36 cellular contexts compared by ENCODE assay signal in genomic region chr17:27266228-27266627, GRCh38.
"Had no signal": no experiment of that assay in that cellular context is flagged by ENCODE, and none has a peak within 500 bp of the region (broad histone marks: within the 10 kb centered on the region; RNA-seq: fewer than 3 reads in every experiment).

No MANE protein-coding gene starts in this region.

- H3K4me3 ChIP-seq: adrenal gland, body of pancreas, breast epithelium had no signal

- H3K36me3 ChIP-seq: adrenal gland, brain microvascular endothelial cell, breast epithelium, WERI-Rb-1 had no signal

- ATAC-seq: activated CD4-positive, alpha-beta T cell treated with anti-CD3 and anti-CD28 coated beads for 36 hours; activated CD4-positive, CD25-positive, alpha-beta regulatory T cell treated with anti-CD3 and anti-CD28 coated beads, Interleukin-2, amount 50 U/mL, for 24 hours; activated CD8-positive, alpha-beta memory T cell treated with anti-CD3 and anti-CD28 coated beads, Interleukin-2, amount 10 ng/mL, durations not matched to agents 7 days and 5 days; activated CD8-positive, alpha-beta T cell treated with anti-CD3 and anti-CD28 coated beads, Interleukin-2, amount 10 ng/mL, durations not matched to agents 7 days and 5 days; WTC11 had no signal

- H3K9me3 Mint-ChIP-seq: activated CD4-positive, alpha-beta memory T cell treated with anti-CD3 and anti-CD28 coated beads, Interleukin-2, amount 10 ng/mL, durations not matched to agents 7 days and 5 days; activated CD4-positive, alpha-beta T cell treated with anti-CD3 and anti-CD28 coated beads, Interleukin-2, amount 10 ng/mL, durations not matched to agents 7 days and 5 days; activated naive CD4-positive, alpha-beta T cell treated with anti-CD3 and anti-CD28 coated beads, Interleukin-2, amount 10 ng/mL, durations not matched to agents 7 days and 5 days; activated naive CD4-positive, alpha-beta T cell treated with anti-CD3 and anti-CD28 coated beads, Interleukin-2, amount 50 U/mL, for 24 hours; activated T-cell treated with anti-CD3 and anti-CD28 coated beads, Interleukin-2, amount 50 U/mL, for 24 hours; activated T-helper 2 cell treated with anti-CD3 and anti-CD28 coated beads, Interferon-gamma antibody, Interleukin-2, Interleukin-4, amounts not matched to agents 10 μg/mL and 5 μg/mL and 100 μg/mL, durations not matched to agents 14 hours and 24 hours and 36 hours; T-helper 1 cell treated with Interleukin-12 subunit alpha and Interleukin-12 subunit beta and Interleukin-4 antibody, amounts not matched to agents 30 μg/mL and 1 μg/mL, for 36 hours; T-helper 2 cell treated with Interferon-gamma antibody and Interleukin-4, amounts not matched to agents 5 μg/mL and 100 μg/mL, for 36 hours; WTC11 had no signal

- H3K4me1 ChIP-seq: adrenal gland, body of pancreas, breast epithelium had no signal

- H3K36me3 Mint-ChIP-seq: activated CD8-positive, alpha-beta memory T cell treated with anti-CD3 and anti-CD28 coated beads, Interleukin-2, amount 10 ng/mL, durations not matched to agents 7 days and 5 days; activated naive CD4-positive, alpha-beta T cell treated with anti-CD3 and anti-CD28 coated beads, Interleukin-2, amount 10 ng/mL, durations not matched to agents 7 days and 5 days; activated naive CD4-positive, alpha-beta T cell treated with anti-CD3 and anti-CD28 coated beads, Interleukin-2, amount 50 U/mL, for 24 hours; activated naive CD8-positive, alpha-beta T cell; WTC11 had no signal

- H3K27me3 ChIP-seq: body of pancreas, brain microvascular endothelial cell, breast epithelium had no signal

- H3K27ac Mint-ChIP-seq: activated CD4-positive, alpha-beta memory T cell treated with anti-CD3 and anti-CD28 coated beads, Interleukin-2, amount 10 ng/mL, durations not matched to agents 7 days and 5 days; activated CD4-positive, alpha-beta T cell treated with anti-CD3 and anti-CD28 coated beads for 36 hours; activated CD4-positive, alpha-beta T cell treated with anti-CD3 and anti-CD28 coated beads, Interleukin-2, amount 10 ng/mL, durations not matched to agents 7 days and 5 days; activated CD8-positive, alpha-beta memory T cell treated with anti-CD3 and anti-CD28 coated beads, Interleukin-2, amount 10 ng/mL, durations not matched to agents 7 days and 5 days; activated CD8-positive, alpha-beta T cell treated with anti-CD3 and anti-CD28 coated beads, Interleukin-2, amount 10 ng/mL, durations not matched to agents 7 days and 5 days; activated naive CD4-positive, alpha-beta T cell treated with anti-CD3 and anti-CD28 coated beads, Interleukin-2, amount 10 ng/mL, durations not matched to agents 7 days and 5 days; activated naive CD4-positive, alpha-beta T cell treated with anti-CD3 and anti-CD28 coated beads, Interleukin-2, amount 50 U/mL, for 24 hours; activated naive CD8-positive, alpha-beta T cell; activated T-cell treated with anti-CD3 and anti-CD28 coated beads, Interleukin-2, amount 50 U/mL, for 24 hours; activated T-helper 2 cell treated with anti-CD3 and anti-CD28 coated beads, Interferon-gamma antibody, Interleukin-2, Interleukin-4, amounts not matched to agents 10 μg/mL and 5 μg/mL and 100 μg/mL, durations not matched to agents 14 hours and 24 hours and 36 hours; T-helper 1 cell treated with Interleukin-12 subunit alpha and Interleukin-12 subunit beta and Interleukin-4 antibody, amounts not matched to agents 30 μg/mL and 1 μg/mL, for 36 hours; T-helper 2 cell treated with Interferon-gamma antibody and Interleukin-4, amounts not matched to agents 5 μg/mL and 100 μg/mL, for 36 hours; WTC11 had no signal

- H3K9me3 ChIP-seq: adrenal gland, body of pancreas, breast epithelium had no signal

- H3K4me3 Mint-ChIP-seq: activated CD4-positive, alpha-beta memory T cell treated with anti-CD3 and anti-CD28 coated beads, Interleukin-2, amount 10 ng/mL, durations not matched to agents 7 days and 5 days; activated CD4-positive, alpha-beta T cell treated with anti-CD3 and anti-CD28 coated beads for 36 hours; activated CD4-positive, alpha-beta T cell treated with anti-CD3 and anti-CD28 coated beads, Interleukin-2, amount 10 ng/mL, durations not matched to agents 7 days and 5 days; activated CD8-positive, alpha-beta memory T cell treated with anti-CD3 and anti-CD28 coated beads, Interleukin-2, amount 10 ng/mL, durations not matched to agents 7 days and 5 days; activated CD8-positive, alpha-beta T cell treated with anti-CD3 and anti-CD28 coated beads, Interleukin-2, amount 10 ng/mL, durations not matched to agents 7 days and 5 days; activated naive CD4-positive, alpha-beta T cell treated with anti-CD3 and anti-CD28 coated beads, Interleukin-2, amount 10 ng/mL, durations not matched to agents 7 days and 5 days; activated naive CD4-positive, alpha-beta T cell treated with anti-CD3 and anti-CD28 coated beads, Interleukin-2, amount 50 U/mL, for 24 hours; activated naive CD8-positive, alpha-beta T cell; activated T-cell treated with anti-CD3 and anti-CD28 coated beads, Interleukin-2, amount 50 U/mL, for 24 hours; T-helper 1 cell treated with Interleukin-12 subunit alpha and Interleukin-12 subunit beta and Interleukin-4 antibody, amounts not matched to agents 30 μg/mL and 1 μg/mL, for 36 hours; T-helper 2 cell treated with Interferon-gamma antibody and Interleukin-4, amounts not matched to agents 5 μg/mL and 100 μg/mL, for 36 hours; WTC11 had no signal

- H3K4me1 Mint-ChIP-seq: activated CD4-positive, alpha-beta memory T cell treated with anti-CD3 and anti-CD28 coated beads, Interleukin-2, amount 10 ng/mL, durations not matched to agents 7 days and 5 days; activated CD4-positive, alpha-beta T cell treated with anti-CD3 and anti-CD28 coated beads for 36 hours; activated CD4-positive, alpha-beta T cell treated with anti-CD3 and anti-CD28 coated beads, Interleukin-2, amount 10 ng/mL, durations not matched to agents 7 days and 5 days; activated CD8-positive, alpha-beta memory T cell treated with anti-CD3 and anti-CD28 coated beads, Interleukin-2, amount 10 ng/mL, durations not matched to agents 7 days and 5 days; activated naive CD4-positive, alpha-beta T cell treated with anti-CD3 and anti-CD28 coated beads, Interleukin-2, amount 10 ng/mL, durations not matched to agents 7 days and 5 days; activated naive CD4-positive, alpha-beta T cell treated with anti-CD3 and anti-CD28 coated beads, Interleukin-2, amount 50 U/mL, for 24 hours had no signal

- DNase-seq: activated CD4-positive, alpha-beta memory T cell treated with anti-CD3 and anti-CD28 coated beads, Interleukin-2, amount 10 ng/mL, durations not matched to agents 7 days and 5 days; activated CD4-positive, alpha-beta T cell treated with anti-CD3 and anti-CD28 coated beads for 1 hour; activated CD4-positive, alpha-beta T cell treated with anti-CD3 and anti-CD28 coated beads for 36 hours; activated CD4-positive, alpha-beta T cell treated with anti-CD3 and anti-CD28 coated beads for 48 hours; activated CD4-positive, alpha-beta T cell treated with anti-CD3 and anti-CD28 coated beads, Interleukin-2, amount 10 ng/mL, durations not matched to agents 7 days and 5 days; activated CD4-positive, alpha-beta T cell treated with anti-CD3 and anti-CD28 coated beads, Interleukin-2, amount 50 U/mL, for 48 hours; activated CD4-positive, CD25-positive, alpha-beta regulatory T cell; activated CD8-positive, alpha-beta memory T cell treated with anti-CD3 and anti-CD28 coated beads for 24 hours; activated CD8-positive, alpha-beta memory T cell treated with anti-CD3 and anti-CD28 coated beads, Interleukin-2, amount 10 ng/mL, durations not matched to agents 7 days and 5 days; activated CD8-positive, alpha-beta memory T cell treated with anti-CD3 and anti-CD28 coated beads, Interleukin-2, amount 50 U/mL, for 48 hours; activated CD8-positive, alpha-beta T cell treated with anti-CD3 and anti-CD28 coated beads, Interleukin-2, amount 10 ng/mL, durations not matched to agents 7 days and 5 days; activated effector memory CD4-positive, alpha-beta T cell treated with Interleukin-2 at 50 U/mL for 16 hours; activated gamma-delta T cell; activated naive CD4-positive, alpha-beta T cell treated with anti-CD3 and anti-CD28 coated beads, Interleukin-2, amount 10 ng/mL, durations not matched to agents 7 days and 5 days; activated naive CD4-positive, alpha-beta T cell treated with Interleukin-2 at 50 U/mL for 16 hours; activated T-cell treated with anti-CD3 and anti-CD28 coated beads, Interleukin-2, amount 50 U/mL, for 24 hours; activated T-cell treated with anti-CD3 and anti-CD28 coated beads, Interleukin-2, amount 50 U/mL, for 48 hours; adrenal gland; amniotic stem cell; aorta; body of pancreas; brain microvascular endothelial cell; caudate nucleus; SW 1271; T-helper 1 cell; T-helper 2 cell; T-helper 9 cell; WERI-Rb-1 had no signal

- H3K27ac ChIP-seq: adrenal gland, brain microvascular endothelial cell, breast epithelium, WERI-Rb-1 had no signal
